In genomic region chr7:149144996-149145850, GRCh38 we compare ENCODE assay signal across 11 cellular contexts. TPM values are rescaled to one million over a fixed set of nuclear protein-coding genes. Genes with fewer than 3 reads are reported as not detected.
DNase-seq lines count a peak whose midpoint lies in the region; ATAC-seq and TF ChIP-seq lines count a peak whose summit lies in the region.
"Had no signal": no experiment of that assay in that cellular context is flagged by ENCODE, and none has a peak within 500 bp of the region (broad histone marks: within the 10 kb centered on the region; RNA-seq: fewer than 3 reads in every experiment).

No MANE protein-coding gene starts in this region.

- POLR2A ChIA-PET in CD4-positive, alpha-beta T cell (lab: Charles Lee), result interaction anchor here (0.8 to 4.1 kb wide), 3 partner anchors 19 to 1939 kb away, joined by 3 to 108 read pairs (median 19); partner anchors contain the start of genes PDIA4 and ZNF425
- POLR2A ChIA-PET in HEK293 (lab: Yijun Ruan, JAX), result no interaction called here

- DNase-seq in CD4-positive, alpha-beta T cell, result no peak
- DNase-seq in activated T-helper 1 cell treated with anti-CD3 and anti-CD28 coated beads, Interleukin-12 subunit alpha, Interleukin-12 subunit beta, Interleukin-2, Interleukin-4 antibody, amounts not matched to agents 30 ng/mL and 10 ng/mL and 1 ng/mL, durations not matched to agents 14 hours and 24 hours and 36 hours (ENCODE audit: low spot score), result no peak
- peak; percentile 42 for DNase-seq in left kidney (ENCODE audit: low read depth, low spot score)
- no peak for DNase-seq in dedifferentiated amniotic fluid mesenchymal stem cell (ENCODE audit: extremely low spot score)
- DNase-seq: hippocampal formation had no signal

- peaks cover 41% of the 10 kb centered on the region for H3K4me1 Mint-ChIP-seq in CD4-positive, alpha-beta T cell (ENCODE audit: low read depth)
- H3K4me1 Mint-ChIP-seq in activated T-helper 1 cell treated with anti-CD3 and anti-CD28 coated beads, Interleukin-12 subunit alpha, Interleukin-12 subunit beta, Interleukin-2, Interleukin-4 antibody, amounts not matched to agents 30 ng/mL and 10 ng/mL and 1 ng/mL, durations not matched to agents 14 hours and 24 hours and 36 hours (ENCODE audit: low read depth), result peaks cover 32% of the 10 kb centered on the region

- H3K4me3 ChIP-seq in HEK293 (ENCODE audit: low read depth, low read length), result no peak overlapping the region
- H3K4me3 ChIP-seq: ascending aorta, SJSA1 had no signal

- H3K9me3 Mint-ChIP-seq in CD4-positive, alpha-beta T cell, result no peaks in the 10 kb centered on the region
- no peaks in the 10 kb centered on the region for H3K9me3 Mint-ChIP-seq in activated T-helper 1 cell treated with anti-CD3 and anti-CD28 coated beads, Interleukin-12 subunit alpha, Interleukin-12 subunit beta, Interleukin-2, Interleukin-4 antibody, amounts not matched to agents 30 ng/mL and 10 ng/mL and 1 ng/mL, durations not matched to agents 14 hours and 24 hours and 36 hours

- no peak overlapping the region for H3K27ac ChIP-seq in CD4-positive, alpha-beta T cell (ENCODE audit: low read depth, low read length)
- no peak overlapping the region for H3K27ac ChIP-seq in HEK293 (ENCODE audit: extremely low read depth, low read depth, low read length)
- H3K27ac ChIP-seq: ascending aorta, SJSA1 had no signal

- CTCF ChIA-PET in CD4-positive, alpha-beta T cell (lab: Charles Lee), result interaction anchor here (1.0 to 3.5 kb wide), 2 partner anchors 18 to 117 kb away, joined by 3 to 67 read pairs; partner anchors contain the start of genes ZNF425 and ZNF783
- CTCF ChIA-PET in HEK293 (lab: Yijun Ruan, JAX), result interaction anchor here (0.6 to 2.1 kb wide), 3 partner anchors 9 to 351 kb away, joined by 3 to 18 read pairs (median 5); no protein-coding TSS in a partner anchor

- TF ChIP-seq CTCF in CD4-positive, alpha-beta T cell (IDR thresholded peaks at IDR 0.05), result no peak
- TF ChIP-seq CTCF in HEK293 (tag by site-specific recombination; IDR thresholded peaks at IDR 0.05), result no peak

- H3K9me3 ChIP-seq in CD4-positive, alpha-beta T cell (ENCODE audit: control insufficient read depth, low read length), result no peaks in the 10 kb centered on the region
- H3K9me3 ChIP-seq in HEK293 (ENCODE audit: control insufficient read depth, insufficient read depth, low read depth, low read length), result no peaks in the 10 kb centered on the region
- H3K9me3 ChIP-seq: ascending aorta had no signal

- no peaks in the 10 kb centered on the region for H3K27me3 Mint-ChIP-seq in CD4-positive, alpha-beta T cell
- no peaks in the 10 kb centered on the region for H3K27me3 Mint-ChIP-seq in activated T-helper 1 cell treated with anti-CD3 and anti-CD28 coated beads, Interleukin-12 subunit alpha, Interleukin-12 subunit beta, Interleukin-2, Interleukin-4 antibody, amounts not matched to agents 30 ng/mL and 10 ng/mL and 1 ng/mL, durations not matched to agents 14 hours and 24 hours and 36 hours (ENCODE audit: insufficient read depth)

- ATAC-seq in CD4-positive, alpha-beta T cell (ENCODE audit: poor library complexity), result no peak
- no peak for ATAC-seq in GM21786 (IDR thresholded peaks at IDR 0.05; ENCODE audit: unreplicated experiment)
- ATAC-seq in HG02884 (IDR thresholded peaks at IDR 0.05; ENCODE audit: unreplicated experiment), result no peak
- ATAC-seq in HG03571 (IDR thresholded peaks at IDR 0.05; ENCODE audit: unreplicated experiment), result no peak

- peaks cover 0 to 7% of the 10 kb centered on the region in 2 experiments; a peak in 1 of 3 replicates for H3K36me3 ChIP-seq in HEK293 (ENCODE audit: control insufficient read depth in 2 of 2, insufficient read depth in 1 of 2, low read length in 2 of 2)
- H3K36me3 ChIP-seq: ascending aorta had no signal

- peak overlapping the region; percentile 87 for H3K4me3 Mint-ChIP-seq in CD4-positive, alpha-beta T cell
- peak overlapping the region; percentile 40 for H3K4me3 Mint-ChIP-seq in activated T-helper 1 cell treated with anti-CD3 and anti-CD28 coated beads, Interleukin-12 subunit alpha, Interleukin-12 subunit beta, Interleukin-2, Interleukin-4 antibody, amounts not matched to agents 30 ng/mL and 10 ng/mL and 1 ng/mL, durations not matched to agents 14 hours and 24 hours and 36 hours

- H3K36me3 Mint-ChIP-seq in CD4-positive, alpha-beta T cell (ENCODE audit: low read depth), result peaks cover 15% of the 10 kb centered on the region
- peaks cover 8% of the 10 kb centered on the region for H3K36me3 Mint-ChIP-seq in activated T-helper 1 cell treated with anti-CD3 and anti-CD28 coated beads, Interleukin-12 subunit alpha, Interleukin-12 subunit beta, Interleukin-2, Interleukin-4 antibody, amounts not matched to agents 30 ng/mL and 10 ng/mL and 1 ng/mL, durations not matched to agents 14 hours and 24 hours and 36 hours (ENCODE audit: low read depth)

- H3K4me1 ChIP-seq in HEK293 (ENCODE audit: control insufficient read depth, insufficient read depth, low read length), result no peaks in the 10 kb centered on the region

- no peaks in the 10 kb centered on the region for H3K27me3 ChIP-seq in CD4-positive, alpha-beta T cell (ENCODE audit: control insufficient read depth, insufficient read depth, low read length)
- H3K27me3 ChIP-seq: ascending aorta, SJSA1 had no signal

- H3K27ac Mint-ChIP-seq in CD4-positive, alpha-beta T cell, result peak overlapping the region; percentile 85
- H3K27ac Mint-ChIP-seq in activated T-helper 1 cell treated with anti-CD3 and anti-CD28 coated beads, Interleukin-12 subunit alpha, Interleukin-12 subunit beta, Interleukin-2, Interleukin-4 antibody, amounts not matched to agents 30 ng/mL and 10 ng/mL and 1 ng/mL, durations not matched to agents 14 hours and 24 hours and 36 hours, result peak overlapping the region; percentile 43

- intact Hi-C loops in CD4-positive, alpha-beta T cell (cut with DNase I, micrococcal nuclease), result loop anchor here in 1 of 2 experiments (5.0 to 10.0 kb wide), 5 partner anchors 117 to 570 kb away; partner anchors contain the start of genes PDIA4 and ZNF783
- intact Hi-C loops in activated T-helper 1 cell treated with anti-CD3 and anti-CD28 coated beads, Interleukin-12 subunit alpha, Interleukin-12 subunit beta, Interleukin-2, Interleukin-4 antibody, amounts not matched to agents 30 ng/mL and 10 ng/mL and 1 ng/mL, durations not matched to agents 14 hours and 24 hours and 36 hours (cut with micrococcal nuclease), result loop anchor here (5.0 kb wide), 4 partner anchors 102 to 352 kb away; partner anchors contain the start of genes EZH2 and ZNF746

TF ChIP-seq in HEK293, 187 proteins besides CTCF, POLR2A, EP300 and RAD21 (continues in another document):
- TF ChIP-seq ZFP41 (tag by site-specific recombination; IDR thresholded peaks at IDR 0.05; ENCODE audit: borderline replicate concordance), result no peak
- 0 out of 2 replicates have a peak, but pooled peaks have one; percentile 0 for TF ChIP-seq ZNF335 (tag by site-specific recombination; conservative IDR thresholded peaks at IDR 0.05)
- no peak for TF ChIP-seq TRIM28 (IDR thresholded peaks at IDR 0.05; ENCODE audit: borderline replicate concordance, low read length)
- no peak for TF ChIP-seq ZNF302 (tag by site-specific recombination; IDR thresholded peaks at IDR 0.05; ENCODE audit: low read depth)
- peak; percentile 37; the same call in 1 of the 2 replicates for TF ChIP-seq GLIS1 (tag by site-specific recombination; IDR thresholded peaks at IDR 0.05)
- TF ChIP-seq, protein P1, sequence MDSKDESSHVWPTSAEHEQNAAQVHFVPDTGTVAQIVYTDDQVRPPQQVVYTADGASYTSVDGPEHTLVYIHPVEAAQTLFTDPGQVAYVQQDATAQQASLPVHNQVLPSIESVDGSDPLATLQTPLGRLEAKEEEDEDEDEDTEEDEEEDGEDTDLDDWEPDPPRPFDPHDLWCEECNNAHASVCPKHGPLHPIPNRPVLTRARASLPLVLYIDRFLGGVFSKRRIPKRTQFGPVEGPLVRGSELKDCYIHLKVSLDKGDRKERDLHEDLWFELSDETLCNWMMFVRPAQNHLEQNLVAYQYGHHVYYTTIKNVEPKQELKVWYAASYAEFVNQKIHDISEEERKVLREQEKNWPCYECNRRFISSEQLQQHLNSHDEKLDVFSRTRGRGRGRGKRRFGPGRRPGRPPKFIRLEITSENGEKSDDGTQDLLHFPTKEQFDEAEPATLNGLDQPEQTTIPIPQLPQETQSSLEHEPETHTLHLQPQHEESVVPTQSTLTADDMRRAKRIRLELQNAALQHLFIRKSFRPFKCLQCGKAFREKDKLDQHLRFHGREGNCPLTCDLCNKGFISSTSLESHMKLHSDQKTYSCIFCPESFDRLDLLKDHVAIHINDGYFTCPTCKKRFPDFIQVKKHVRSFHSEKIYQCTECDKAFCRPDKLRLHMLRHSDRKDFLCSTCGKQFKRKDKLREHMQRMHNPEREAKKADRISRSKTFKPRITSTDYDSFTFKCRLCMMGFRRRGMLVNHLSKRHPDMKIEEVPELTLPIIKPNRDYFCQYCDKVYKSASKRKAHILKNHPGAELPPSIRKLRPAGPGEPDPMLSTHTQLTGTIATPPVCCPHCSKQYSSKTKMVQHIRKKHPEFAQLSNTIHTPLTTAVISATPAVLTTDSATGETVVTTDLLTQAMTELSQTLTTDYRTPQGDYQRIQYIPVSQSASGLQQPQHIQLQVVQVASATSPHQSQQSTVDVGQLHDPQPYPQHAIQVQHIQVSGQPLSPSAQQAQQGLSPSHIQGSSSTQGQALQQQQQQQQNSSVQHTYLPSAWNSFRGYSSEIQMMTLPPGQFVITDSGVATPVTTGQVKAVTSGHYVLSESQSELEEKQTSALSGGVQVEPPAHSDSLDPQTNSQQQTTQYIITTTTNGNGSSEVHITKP (tag by site-specific recombination; IDR thresholded peaks at IDR 0.05), result no peak
- no peak for TF ChIP-seq RBAK (tag by site-specific recombination; IDR thresholded peaks at IDR 0.05)
- TF ChIP-seq ZNF138 (tag by site-specific recombination; IDR thresholded peaks at IDR 0.05; ENCODE audit: borderline replicate concordance), result no peak

RNA-seq across cellular contexts. Expression of gene ZNF398, which starts 2.0 kb away (rescaled TPM):
- total RNA-seq in CD4-positive, alpha-beta T cell, result 10 to 100 TPM; 14.0 to 15.0 TPM
- total RNA-seq in activated T-helper 1 cell treated with anti-CD3 and anti-CD28 coated beads, Interleukin-12 subunit alpha, Interleukin-12 subunit beta, Interleukin-2, Interleukin-4 antibody, amounts not matched to agents 30 ng/mL and 10 ng/mL and 1 ng/mL, durations not matched to agents 14 hours and 24 hours and 36 hours, result 14.1 and 14.4 TPM in 2 replicates

RNA-seq across cellular contexts. Expression of gene ZNF425, which starts 19.1 kb away (rescaled TPM):
- total RNA-seq in CD4-positive, alpha-beta T cell, result under 1 TPM; 0.22 to 0.39 TPM
- total RNA-seq in activated T-helper 1 cell treated with anti-CD3 and anti-CD28 coated beads, Interleukin-12 subunit alpha, Interleukin-12 subunit beta, Interleukin-2, Interleukin-4 antibody, amounts not matched to agents 30 ng/mL and 10 ng/mL and 1 ng/mL, durations not matched to agents 14 hours and 24 hours and 36 hours, result 1.1 and 1.2 TPM in 2 replicates
- total RNA-seq: ascending aorta had no signal

RNA-seq across cellular contexts. Expression of gene ZNF282, which starts 50.1 kb away (rescaled TPM):
- 10 to 100 TPM; 13.3 to 15.6 TPM for total RNA-seq in CD4-positive, alpha-beta T cell
- total RNA-seq in activated T-helper 1 cell treated with anti-CD3 and anti-CD28 coated beads, Interleukin-12 subunit alpha, Interleukin-12 subunit beta, Interleukin-2, Interleukin-4 antibody, amounts not matched to agents 30 ng/mL and 10 ng/mL and 1 ng/mL, durations not matched to agents 14 hours and 24 hours and 36 hours, result 49.4 and 55.8 TPM in 2 replicates

RNA-seq across cellular contexts. Expression of gene ZNF786, which starts 54.7 kb away (rescaled TPM):
- 1 to 10 TPM; 2.7 to 3.5 TPM for total RNA-seq in CD4-positive, alpha-beta T cell
- total RNA-seq in activated T-helper 1 cell treated with anti-CD3 and anti-CD28 coated beads, Interleukin-12 subunit alpha, Interleukin-12 subunit beta, Interleukin-2, Interleukin-4 antibody, amounts not matched to agents 30 ng/mL and 10 ng/mL and 1 ng/mL, durations not matched to agents 14 hours and 24 hours and 36 hours, result 9.9 and 10.9 TPM in 2 replicates
